Comparison of ENCODE assay signal across 25 cellular contexts in the genomic region with DNA sequence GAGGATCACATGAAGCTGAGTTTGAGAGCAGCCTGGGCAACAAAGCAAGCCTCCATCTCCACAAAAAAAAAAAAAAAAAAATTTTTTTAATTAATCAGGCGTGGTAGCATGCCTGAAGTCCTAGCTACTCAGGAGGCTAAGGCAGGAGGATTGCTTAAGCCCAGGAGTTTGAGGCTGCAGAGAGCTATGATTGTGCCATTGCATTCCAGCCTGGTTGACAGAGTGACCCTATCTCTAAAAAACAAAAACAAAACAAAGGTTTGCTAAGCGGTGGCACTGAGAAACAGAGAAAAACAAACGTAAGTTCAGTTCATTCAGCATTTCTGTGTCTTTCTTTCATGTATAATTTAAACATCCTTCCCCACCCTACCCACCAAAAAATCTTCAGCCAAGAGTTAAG.
"Had no signal": no experiment of that assay in that cellular context is flagged by ENCODE, and none has a peak within 500 bp of the region (broad histone marks: within the 10 kb centered on the region; RNA-seq: fewer than 3 reads in every experiment).

No MANE protein-coding gene starts in this region.

- FAIRE-seq: pancreas had no signal

- H3K36me3 ChIP-seq: prostate gland, uterus had no signal

- H3K9me3 ChIP-seq: neutrophil, pancreas, prostate gland, right lobe of liver, spleen, thoracic aorta, thyroid gland, tibial nerve, upper lobe of right lung, uterus had no signal

- H3K4me2 ChIP-seq: smooth muscle cell had no signal

- H3K4me3 ChIP-seq: pancreas, prostate gland, right atrium auricular region, right lobe of liver, skin epidermis, smooth muscle cell, spleen, thoracic aorta, thyroid gland, tibial nerve, upper lobe of right lung, uterus had no signal

- DNase-seq: naive thymus-derived CD4-positive, alpha-beta T cell; natural killer cell; nucleus accumbens; pancreas; retina; right lobe of liver; spleen; stimulated activated CD4-positive, alpha-beta T cell treated with anti-CD3 and anti-CD28 coated beads, Interleukin-12 subunit alpha, Interleukin-12 subunit beta, amount 100 ng/mL, for 4 hours; stimulated activated CD4-positive, alpha-beta T cell treated with anti-CD3 and anti-CD28 coated beads, Interleukin-1b, Interleukin-23, amount 100 ng/mL, for 48 hours; stimulated activated CD4-positive, alpha-beta T cell treated with anti-CD3 and anti-CD28 coated beads, Interleukin-4, amount 100 ng/mL, for 1 hour; stimulated activated CD4-positive, alpha-beta T cell treated with anti-CD3 and anti-CD28 coated beads, Interleukin-4, amount 100 ng/mL, for 4 hours; stimulated activated CD8-positive, alpha-beta memory T cell treated with anti-CD3 and anti-CD28 coated beads, Interleukin-4, amount 100 ng/mL, for 48 hours; stimulated activated naive CD4-positive, alpha-beta T cell; stimulated activated naive CD8-positive, alpha-beta T cell treated with anti-CD3 and anti-CD28 coated beads, Interleukin-15, amount 100 ng/mL, for 72 hours; stimulated activated naive CD8-positive, alpha-beta T cell treated with anti-CD3 and anti-CD28 coated beads, Interleukin-15, Interleukin-2, amounts not matched to agents 100 U/mL and 50 U/mL, for 24 hours; thyroid gland; upper lobe of right lung; uterus had no signal

- H3K27me3 ChIP-seq: neutrophil, pancreas, right atrium auricular region, right lobe of liver, spleen, thyroid gland, tibial nerve, upper lobe of right lung, uterus had no signal

- H3K27ac ChIP-seq: neutrophil, pancreas, prostate gland, right atrium auricular region, right lobe of liver, skin epidermis, spleen, thoracic aorta, thyroid gland, tibial nerve, upper lobe of right lung, uterus had no signal

- H3K4me1 ChIP-seq: pancreas, prostate gland, right lobe of liver had no signal
